In the genomic region with DNA sequence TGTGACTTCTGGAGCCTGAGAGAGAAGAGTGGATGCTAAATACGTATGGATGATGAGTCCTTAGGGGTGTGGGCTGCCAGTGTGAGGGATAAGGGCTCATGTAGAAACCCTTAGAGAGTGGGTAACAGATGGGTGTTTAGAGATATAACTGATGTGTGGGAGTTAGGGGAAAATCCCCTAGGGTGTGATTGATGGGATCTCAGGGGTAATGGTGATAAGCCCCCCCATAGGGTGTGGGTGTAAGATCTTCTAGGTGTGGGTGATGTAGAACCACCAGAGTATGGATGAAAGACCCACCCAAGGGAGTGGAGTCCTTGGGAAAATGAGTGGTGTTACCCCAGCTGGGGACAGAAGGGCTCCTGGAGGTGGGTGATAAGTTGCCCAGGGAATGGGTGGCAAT, we compare ENCODE assay signal across 22 cellular contexts. TPM values are rescaled to one million over a fixed set of nuclear protein-coding genes. Genes with fewer than 3 reads are reported as not detected.
DNase-seq lines count a peak whose midpoint lies in the region; TF ChIP-seq lines count a peak whose summit lies in the region.
"Had no signal": no experiment of that assay in that cellular context is flagged by ENCODE, and none has a peak within 500 bp of the region (broad histone marks: within the 10 kb centered on the region; RNA-seq: fewer than 3 reads in every experiment).

No MANE protein-coding gene starts in this region.

- H3K4me3 ChIP-seq in coronary artery = no peak overlapping the region
- H3K4me3 ChIP-seq in sigmoid colon = no peak overlapping the region
- no peak overlapping the region for H3K4me3 ChIP-seq in SK-N-SH (ENCODE audit: low read depth in 2 of 2, low read length in 1 of 2)
- H3K4me3 ChIP-seq: A549; BLaER1 treated with 17β-estradiol and CSF1 and Interleukin-3, amounts not matched to agents 10 nM and 100 nM; GM12878; HAP-1 had no signal

- POLR2A ChIA-PET in SK-N-SH (lab: Yijun Ruan, JAX) = no interaction called here

- no peak overlapping the region for H3K4me2 ChIP-seq in SK-N-SH
- H3K4me2 ChIP-seq: A549; BLaER1 treated with 17β-estradiol and CSF1 and Interleukin-3, amounts not matched to agents 10 nM and 100 nM had no signal

- TF ChIP-seq POLR2A in sigmoid colon (IDR thresholded peaks at IDR 0.05) = no peak

- no peaks in the 10 kb centered on the region for H3K9me2 ChIP-seq in SK-N-SH

- H3F3A ChIP-seq in SK-N-SH (replicated peaks; ENCODE audit: insufficient read depth) = peaks cover 8% of the 10 kb centered on the region

- 51 to 53% methylated on average over 1 of the region's 1 CpG for WGBS in sigmoid colon, 2 donors
- WGBS in SK-N-SH (ENCODE audit: low lambda C conversion rate) = 33% methylated on average over 1 of the region's 1 CpG

- H3K27me3 ChIP-seq in sigmoid colon (peaks cover 2 to 38% (median 22%) of the 10 kb centered on the region in 3 donors), SK-N-SH (ENCODE audit: insufficient read depth) (no peaks in the 10 kb centered on the region)
- H3K27me3 ChIP-seq: BE2C; BLaER1 treated with 17β-estradiol and CSF1 and Interleukin-3, amounts not matched to agents 10 nM and 100 nM had no signal

- H3K9me3 ChIP-seq in sigmoid colon (no peaks in the 10 kb centered on the region), SK-N-SH (no peaks in the 10 kb centered on the region)
- H3K9me3 ChIP-seq: A549; BE2C; BLaER1 treated with 17β-estradiol and CSF1 and Interleukin-3, amounts not matched to agents 10 nM and 100 nM; HAP-1 had no signal

- CTCF ChIA-PET in SK-N-SH (lab: Yijun Ruan, JAX) = interaction anchor here (1.0 kb wide), 1 partner anchor 77 kb away, joined by 4 read pairs; no protein-coding TSS in a partner anchor

- no peaks in the 10 kb centered on the region for H3K79me2 ChIP-seq in SK-N-SH (ENCODE audit: insufficient read depth)

- TF ChIP-seq CTCF in coronary artery (IDR thresholded peaks at IDR 0.05) (no peak), sigmoid colon (IDR thresholded peaks at IDR 0.05) (no peak), SK-N-SH (IDR thresholded peaks at IDR 0.05) (no peak)

- H3K9ac ChIP-seq in SK-N-SH = no peak overlapping the region
- H3K9ac ChIP-seq: BLaER1 treated with 17β-estradiol and CSF1 and Interleukin-3, amounts not matched to agents 10 nM and 100 nM had no signal

- no peak for TF ChIP-seq RAD21 in SK-N-SH (IDR thresholded peaks at IDR 0.05; ENCODE audit: low read length)

- TF ChIP-seq EP300 in sigmoid colon (IDR thresholded peaks at IDR 0.05) (no peak), SK-N-SH (IDR thresholded peaks at IDR 0.05; ENCODE audit: borderline replicate concordance in 1 of 2, low read depth in 1 of 2, low read length in 1 of 2) (no peak)

- H3K36me3 ChIP-seq in sigmoid colon (peaks cover 0 to 3% (median 0%) of the 10 kb centered on the region in 4 donors), SK-N-SH (replicated peaks in 1 of 2; ENCODE audit: control insufficient read depth in 1 of 2, insufficient read depth in 2 of 2, low read length in 1 of 2) (peaks cover 0 to 6% of the 10 kb centered on the region in 2 experiments)
- H3K36me3 ChIP-seq: HAP-1 had no signal

- H3K27ac ChIP-seq in coronary artery = no peak overlapping the region
- H3K27ac ChIP-seq in sigmoid colon = no peak overlapping the region
- no peak overlapping the region for H3K27ac ChIP-seq in SK-N-SH (ENCODE audit: low read depth in 2 of 2, low read length in 1 of 2)
- H3K27ac ChIP-seq: A549; BLaER1 treated with 17β-estradiol and CSF1 and Interleukin-3, amounts not matched to agents 10 nM and 100 nM had no signal

- peaks cover 0 to 22% (median 21%) of the 10 kb centered on the region in 4 donors for H3K4me1 ChIP-seq in sigmoid colon
- peaks cover 5 to 7% of the 10 kb centered on the region in 2 experiments; a peak in 3 of 4 replicates for H3K4me1 ChIP-seq in SK-N-SH (ENCODE audit: control insufficient read depth in 1 of 2, insufficient read depth in 2 of 2, low read depth in 1 of 2, low read length in 1 of 2)
- H3K4me1 ChIP-seq: HAP-1 had no signal

- intact Hi-C loops in sigmoid colon (cut with DNase I) = no loop called here

- no peak overlapping the region for H2AFZ ChIP-seq in SK-N-SH (ENCODE audit: low read depth)

- peak; percentile 30 for DNase-seq in activated CD8-positive, alpha-beta memory T cell treated with anti-CD3 and anti-CD28 coated beads for 24 hours
- no peak for DNase-seq in activated CD8-positive, alpha-beta memory T cell treated with anti-CD3 and anti-CD28 coated beads, Interleukin-2, amount 50 U/mL, for 4 hours
- DNase-seq in coronary artery (ENCODE audit: low spot score) = peak; percentile 5
- peak; percentile 27 for DNase-seq in sigmoid colon
- DNase-seq in SK-N-SH = no peak
- no peak for DNase-seq in NOMO-1 treated with dmso at 0.1 percent for 144 hours (lab: John Stamatoyannopoulos, UW; ENCODE audit: unreplicated experiment)
- DNase-seq: 8988T; ACHN; AML-193; BE2C; CD4-positive, alpha-beta T cell; CD8-positive, alpha-beta memory T cell; DMS 273 treated with DMSO at 0.1 percent for 48 hours; DMS79; EL; GDM1; GOT3 had no signal

- peaks cover 12% of the 10 kb centered on the region; the same call in 1 of the 2 replicates for H4K20me1 ChIP-seq in SK-N-SH (ENCODE audit: insufficient read depth)

TF ChIP-seq in SK-N-SH, 30 proteins besides CTCF, POLR2A, EP300 and RAD21:
- no peak for TF ChIP-seq SIN3A (IDR thresholded peaks at IDR 0.05; ENCODE audit: borderline replicate concordance, low read depth, low read length)
- TF ChIP-seq, protein P1, sequence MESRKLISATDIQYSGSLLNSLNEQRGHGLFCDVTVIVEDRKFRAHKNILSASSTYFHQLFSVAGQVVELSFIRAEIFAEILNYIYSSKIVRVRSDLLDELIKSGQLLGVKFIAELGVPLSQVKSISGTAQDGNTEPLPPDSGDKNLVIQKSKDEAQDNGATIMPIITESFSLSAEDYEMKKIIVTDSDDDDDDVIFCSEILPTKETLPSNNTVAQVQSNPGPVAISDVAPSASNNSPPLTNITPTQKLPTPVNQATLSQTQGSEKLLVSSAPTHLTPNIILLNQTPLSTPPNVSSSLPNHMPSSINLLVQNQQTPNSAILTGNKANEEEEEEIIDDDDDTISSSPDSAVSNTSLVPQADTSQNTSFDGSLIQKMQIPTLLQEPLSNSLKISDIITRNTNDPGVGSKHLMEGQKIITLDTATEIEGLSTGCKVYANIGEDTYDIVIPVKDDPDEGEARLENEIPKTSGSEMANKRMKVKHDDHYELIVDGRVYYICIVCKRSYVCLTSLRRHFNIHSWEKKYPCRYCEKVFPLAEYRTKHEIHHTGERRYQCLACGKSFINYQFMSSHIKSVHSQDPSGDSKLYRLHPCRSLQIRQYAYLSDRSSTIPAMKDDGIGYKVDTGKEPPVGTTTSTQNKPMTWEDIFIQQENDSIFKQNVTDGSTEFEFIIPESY (IDR thresholded peaks at IDR 0.05; ENCODE audit: borderline replicate concordance, low read depth) = no peak

RNA-seq across cellular contexts. Expression of a gene that starts 26.3 kb away (rescaled TPM):
- under 1 TPM in 1 of 4 donors, not detected in 3; 0.14 TPM for total RNA-seq in sigmoid colon
- polyA plus RNA-seq in sigmoid colon = 1 to 10 TPM in 1 of 3 donors, not detected in 2; 1.4 TPM
- polyA plus RNA-seq in SK-N-SH (2012; rRNA removed) = 8.5 and 19.9 TPM in 2 replicates
- polyA plus RNA-seq in SK-N-SH (2012; cell fraction: cytosol; rRNA removed) = 12.5 and 13.7 TPM in 2 replicates
- polyA plus RNA-seq in SK-N-SH (2012; cell fraction: nucleus; rRNA removed) = 10.6 and 12.8 TPM in 2 replicates
- total RNA-seq: CD8-positive, alpha-beta memory T cell had no signal
- polyA plus RNA-seq: CD14-positive monocyte; CD8-positive, alpha-beta memory T cell had no signal

RNA-seq across cellular contexts. Expression of a gene that starts 34.5 kb away (rescaled TPM):
- 10 to 100 TPM; 22.4 to 39.2 (median 29.5) TPM for total RNA-seq in sigmoid colon
- polyA plus RNA-seq in sigmoid colon (10 to 100 TPM; 10.6 to 19.5 (median 11.4) TPM), SK-N-SH (2012; rRNA removed) (18.6 and 20.4 TPM in 2 replicates)
- polyA plus RNA-seq in SK-N-SH (2012; cell fraction: cytosol; rRNA removed) = 16.2 and 17.0 TPM in 2 replicates
- 26.6 and 31.9 TPM in 2 replicates for polyA plus RNA-seq in SK-N-SH (2012; cell fraction: nucleus; rRNA removed)

RNA-seq across cellular contexts. Expression of a gene that starts 46.6 kb away (rescaled TPM):
- total RNA-seq in sigmoid colon = under 1 TPM in 1 of 4 donors, not detected in 3; 0.27 TPM
- polyA plus RNA-seq in sigmoid colon (10 to 100 TPM in 1 of 3 donors, 1 to 10 TPM in 1, under 1 TPM in 1; 0.60 to 27.1 (median 2.5) TPM), SK-N-SH (2012; rRNA removed) (0.18 and 0.23 TPM in 2 replicates)
- polyA plus RNA-seq in SK-N-SH (2012; cell fraction: cytosol; rRNA removed) = 0.09 and 0.12 TPM in 2 replicates
- polyA plus RNA-seq in SK-N-SH (2012; cell fraction: nucleus; rRNA removed) = 0.42 and 0.46 TPM in 2 replicates
- polyA plus RNA-seq: CD8-positive, alpha-beta memory T cell had no signal

Comparison
In these comparisons a context has a peak if more than half of its experiments do, and no peak if none do; other contexts are left out.
1. DNase-seq: peak in activated CD8-positive, alpha-beta memory T cell treated with anti-CD3 and anti-CD28 coated beads for 24 hours (single experiment), coronary artery (single experiment) and sigmoid colon (single experiment); none in activated CD8-positive, alpha-beta memory T cell treated with anti-CD3 and anti-CD28 coated beads, Interleukin-2, amount 50 U/mL, for 4 hours (single experiment), SK-N-SH (single experiment) and NOMO-1 treated with dmso at 0.1 percent for 144 hours (single experiment).